8 cellular contexts compared by ENCODE assay signal in the genomic region with DNA sequence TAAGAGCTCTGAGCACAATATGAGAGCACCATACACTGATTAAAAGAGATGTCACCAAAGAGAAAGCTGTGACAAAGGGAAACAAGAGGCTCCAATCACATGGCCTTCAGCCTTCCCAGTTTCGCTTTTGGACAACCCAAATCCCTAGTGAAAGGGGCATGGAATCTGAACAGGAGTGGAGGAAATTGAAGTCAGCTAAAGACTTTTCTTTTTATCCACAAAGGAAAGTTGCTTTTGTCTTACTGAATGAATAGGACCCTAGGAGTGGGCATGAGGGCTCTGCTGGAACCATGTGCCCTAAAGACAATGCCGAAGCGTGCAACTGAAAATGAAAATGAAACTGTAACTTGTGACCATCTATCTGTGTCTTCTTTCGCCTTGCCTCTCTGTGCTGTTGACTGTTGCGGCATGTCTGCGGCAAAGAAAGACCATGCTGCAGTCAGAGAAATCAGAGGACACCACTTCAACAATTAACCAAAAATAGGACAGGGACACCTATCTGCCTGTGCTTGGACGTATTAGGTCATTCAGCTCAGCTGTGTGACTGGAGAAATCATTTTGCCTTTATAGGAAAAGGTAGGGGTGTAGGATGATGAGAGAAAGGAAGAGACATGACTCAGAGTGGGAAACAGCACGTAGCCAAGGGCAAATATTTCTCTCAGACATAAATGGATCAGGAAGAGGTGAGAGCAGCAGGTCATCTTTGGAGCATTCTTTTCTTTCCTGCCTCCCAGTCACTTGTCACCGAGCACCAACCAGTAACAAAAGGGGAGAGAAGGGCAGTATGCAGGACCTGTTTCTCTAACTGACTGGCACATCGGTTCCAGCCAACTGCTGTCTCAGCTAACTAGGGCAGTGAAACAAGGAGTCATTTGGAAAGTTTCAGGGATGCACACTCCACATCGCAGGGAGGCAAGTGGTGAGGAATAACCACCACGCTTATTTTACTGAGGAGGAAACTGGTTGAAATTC. TPM values are rescaled to one million over a fixed set of nuclear protein-coding genes. Genes with fewer than 3 reads are reported as not detected.
DNase-seq lines count a peak whose midpoint lies in the region; ATAC-seq and TF ChIP-seq lines count a peak whose summit lies in the region.

No MANE protein-coding gene starts in this region.

- CTCF ChIA-PET in AG04449 (lab: Yijun Ruan, JAX): interaction anchor here (1.3 to 2.7 kb wide), 2 partner anchors 14 to 253 kb away, joined by 5 to 14 read pairs; partner anchors contain the start of gene CAV1
- CTCF ChIA-PET in MCF 10A (lab: Yijun Ruan, JAX): interaction anchor here (0.5 to 3.1 kb wide), 11 partner anchors 10 to 362 kb away, joined by 3 to 14 read pairs (median 3); no protein-coding TSS in a partner anchor

- no peak for DNase-seq in AG04449 (ENCODE audit: low read depth, low spot score)
- DNase-seq in NCI-H345 (lab: John Stamatoyannopoulos, UW): peak; percentile 58
- DNase-seq in MCF 10A (ENCODE audit: unreplicated experiment): peak; percentile 82
- peak; percentile 69 for DNase-seq in medulla oblongata (ENCODE audit: extremely low spot score)
- DNase-seq in aorta: no peak
- no peak for DNase-seq in activated CD4-positive, alpha-beta T cell treated with anti-CD3 and anti-CD28 coated beads for 1 hour

- intact Hi-C loops in MCF 10A (cut with micrococcal nuclease) (loop anchor here (1.0 kb wide), 1 partner anchor 12 kb away; no protein-coding TSS in a partner anchor), aorta (cut with DNase I) (no loop called here)

- H3K9me3 ChIP-seq in aorta (ENCODE audit: control insufficient read depth, low read length): no peaks in the 10 kb centered on the region

- TSS peak; percentile 64 for BruUV-seq in MCF 10A (replicated peaks; lab: Mats Ljungman, UMichigan)

- H3K36me3 Mint-ChIP-seq in MCF 10A (ENCODE audit: insufficient read depth, unreplicated experiment): peaks cover 25% of the 10 kb centered on the region

- no peaks in the 10 kb centered on the region for H3K36me3 ChIP-seq in aorta (ENCODE audit: control insufficient read depth in 1 of 2, insufficient read depth in 2 of 2, low read length in 1 of 2)

- peaks cover 35% of the 10 kb centered on the region for H3K4me1 Mint-ChIP-seq in MCF 10A (ENCODE audit: insufficient read depth, unreplicated experiment)

- H3K4me3 Mint-ChIP-seq in MCF 10A (ENCODE audit: unreplicated experiment): peak overlapping the region; percentile 76

- H3K27ac ChIP-seq in aorta (ENCODE audit: low read depth in 1 of 2, low read length in 2 of 2): peak overlapping the region; percentile 38 to 42

- peak overlapping the region; percentile 26 for H3K4me3 ChIP-seq in AG04449 (ENCODE audit: low read depth, low read length)
- peak overlapping the region; percentile 37 to 38 for H3K4me3 ChIP-seq in aorta (ENCODE audit: low read length in 2 of 2)

- peak; percentile 93 for ATAC-seq in GM18505 (IDR thresholded peaks at IDR 0.05; ENCODE audit: unreplicated experiment)
- ATAC-seq in HG02884 (IDR thresholded peaks at IDR 0.05; ENCODE audit: unreplicated experiment): peak; percentile 98
- peak; percentile 73 for ATAC-seq in aorta (ENCODE audit: low FRiP score)

- peaks cover 0 to 8% of the 10 kb centered on the region in 2 donors for H3K4me1 ChIP-seq in aorta (ENCODE audit: control insufficient read depth in 1 of 2, insufficient read depth in 2 of 2, low read length in 2 of 2)

- no peaks in the 10 kb centered on the region for H3K27me3 ChIP-seq in aorta (ENCODE audit: control insufficient read depth in 1 of 2, insufficient read depth in 2 of 2, low read length in 1 of 2)

- 40% methylated on average over 12 of the region's 12 CpGs for WGBS in aorta, 2 donors

- H3K27me3 Mint-ChIP-seq in MCF 10A (ENCODE audit: insufficient read depth, unreplicated experiment): no peaks in the 10 kb centered on the region

- H3K27ac Mint-ChIP-seq in MCF 10A (ENCODE audit: low read depth, unreplicated experiment): peak overlapping the region; percentile 82

- H3K9me3 Mint-ChIP-seq in MCF 10A (ENCODE audit: unreplicated experiment): peaks cover 7% of the 10 kb centered on the region

- TF ChIP-seq CTCF in AG04449 (IDR thresholded peaks at IDR 0.05; ENCODE audit: insufficient read depth, low read length, missing control alignments) (no peak), MCF 10A (IDR thresholded peaks at IDR 0.05; ENCODE audit: unreplicated experiment) (no peak)

- no peak for TF ChIP-seq POLR2A in GM18505 (IDR thresholded peaks at IDR 0.05; ENCODE audit: borderline replicate concordance, extremely low read depth, insufficient read depth, insufficient read length)

- POLR2A ChIA-PET in AG04449 (lab: Yijun Ruan, JAX): interaction anchor here (0.6 to 1.4 kb wide), 4 partner anchors 10 to 189 kb away, joined by 3 to 6 read pairs (median 3); partner anchors contain the start of gene CAV2
- POLR2A ChIA-PET in MCF 10A (lab: Yijun Ruan, JAX): interaction anchor here (0.6 to 7.5 kb wide), 24 partner anchors 10 to 301 kb away, joined by 3 to 162 read pairs (median 4); partner anchors contain the start of genes CAV1, CAV2 and TES

RNA-seq across cellular contexts. Expression of gene CAV2, which starts 12.3 kb away (rescaled TPM):
- total RNA-seq in MCF 10A (2022) (155 and 171 TPM in 2 replicates), aorta (100 to 1,000 TPM in 1 of 2 donors, 10 to 100 TPM in 1; 86.7 to 131 TPM)
- polyA plus RNA-seq in aorta: 10 to 100 TPM; 81.8 to 89.8 TPM

RNA-seq across cellular contexts. Expression of gene CAV1, which starts 13.0 kb away (rescaled TPM):
- total RNA-seq in MCF 10A (2022) (225 and 267 TPM in 2 replicates), aorta (100 to 1,000 TPM; 229 to 230 TPM)
- polyA plus RNA-seq in aorta: 100 to 1,000 TPM; 133 to 229 TPM

Comparison
In these comparisons a context has a peak if more than half of its experiments do, and no peak if none do; other contexts are left out.
1. DNase-seq: peak in NCI-H345 (single experiment), MCF 10A (single experiment) and medulla oblongata (single experiment); none in AG04449 (single experiment), aorta (0 of 2) and activated CD4-positive, alpha-beta T cell treated with anti-CD3 and anti-CD28 coated beads for 1 hour (single experiment).
2. Peak in every context shown above with its lines, with median percentiles within 50 percentile points of each other: ATAC-seq.